10 cellular contexts compared by ENCODE assay signal in genomic region chr3:14434541-14435151, GRCh38. TPM values are rescaled to one million over a fixed set of nuclear protein-coding genes. Genes with fewer than 3 reads are reported as not detected.
DNase-seq lines count a peak whose midpoint lies in the region; ATAC-seq and TF ChIP-seq lines count a peak whose summit lies in the region.
"Had no signal": no experiment of that assay in that cellular context is flagged by ENCODE, and none has a peak within 500 bp of the region (broad histone marks: within the 10 kb centered on the region; RNA-seq: fewer than 3 reads in every experiment).

No MANE protein-coding gene starts in this region.

- CTCF ChIA-PET in CD4-positive, alpha-beta T cell (lab: Charles Lee): interaction anchor here (6.7 kb wide), 1 partner anchor 31 kb away, joined by 42 read pairs; the partner anchor contains the start of gene SLC6A6

- DNase-seq in CD4-positive, alpha-beta T cell: no peak
- DNase-seq in NCI-H2029 (lab: John Stamatoyannopoulos, UW): peak; percentile 77
- peak in 1 of 10 donors; percentile 72 for DNase-seq in dorsolateral prefrontal cortex
- no peak for DNase-seq in natural killer cell
- no peak for DNase-seq in kidney tubule cell (ENCODE audit: low spot score)
- no peak for DNase-seq in SHP77 (lab: John Stamatoyannopoulos, UW)
- no peak for DNase-seq in stimulated activated CD4-positive, alpha-beta T cell treated with anti-CD3 and anti-CD28 coated beads, Interleukin-2, amount 100 ng/mL, for 24 hours
- DNase-seq: NCI-H1417 treated with DMSO at 0.1 percent for 48 hours had no signal

- no peak for TF ChIP-seq CTCF in CD4-positive, alpha-beta T cell (IDR thresholded peaks at IDR 0.05)
- TF ChIP-seq CTCF in dorsolateral prefrontal cortex (IDR thresholded peaks at IDR 0.05 in 54 of 56, conservative IDR thresholded peaks at IDR 0.05 in 2 of 56; ENCODE audit: low read depth in 1 of 56, partially characterized antibody in 56 of 56) (no peak), natural killer cell (IDR thresholded peaks at IDR 0.05) (no peak)

- H3K4me3 ChIP-seq in dorsolateral prefrontal cortex: peak overlapping the region in 5 of 59 donors; percentile 5 to 31 (median 13)
- H3K4me3 ChIP-seq: neural progenitor cell had no signal

- H3K36me3 Mint-ChIP-seq in CD4-positive, alpha-beta T cell (ENCODE audit: low read depth): no peaks in the 10 kb centered on the region
- H3K36me3 Mint-ChIP-seq in natural killer cell: no peaks in the 10 kb centered on the region
- H3K36me3 Mint-ChIP-seq: neural progenitor cell had no signal

- no peaks in the 10 kb centered on the region for H3K27me3 Mint-ChIP-seq in CD4-positive, alpha-beta T cell
- H3K27me3 Mint-ChIP-seq in natural killer cell (ENCODE audit: low read depth in 2 of 2): no peaks in the 10 kb centered on the region

- intact Hi-C loops in CD4-positive, alpha-beta T cell (cut with DNase I, micrococcal nuclease): loop anchor here (2.0 to 10.0 kb wide), 4 partner anchors 24 to 1950 kb away; partner anchors contain the start of genes LSM3 (in 1 of the 2), TSEN2 (in 1 of the 2) and XPC (in 1 of the 2)
- intact Hi-C loops in dorsolateral prefrontal cortex (cut with DNase I) (no loop called here), natural killer cell (cut with micrococcal nuclease) (loop anchor here (5.0 kb wide), 2 partner anchors 663 to 1772 kb away; partner anchors contain the start of genes RAF1 and RBSN)

- H3K9me3 Mint-ChIP-seq in CD4-positive, alpha-beta T cell: no peaks in the 10 kb centered on the region
- no peaks in the 10 kb centered on the region for H3K9me3 Mint-ChIP-seq in natural killer cell
- H3K9me3 Mint-ChIP-seq: neural progenitor cell had no signal

- ATAC-seq in CD4-positive, alpha-beta T cell (ENCODE audit: poor library complexity): no peak
- ATAC-seq in natural killer cell: no peak
- no peak for ATAC-seq in HG02970 (IDR thresholded peaks at IDR 0.05; ENCODE audit: low FRiP score, unreplicated experiment)

- H3K27ac ChIP-seq in CD4-positive, alpha-beta T cell (ENCODE audit: low read depth, low read length): no peak overlapping the region
- peak overlapping the region in 56 of 59 donors; percentile 10 to 94 (median 72) for H3K27ac ChIP-seq in dorsolateral prefrontal cortex
- H3K27ac ChIP-seq: neural progenitor cell had no signal

- peak overlapping the region; percentile 98 for H3K27ac Mint-ChIP-seq in CD4-positive, alpha-beta T cell
- H3K27ac Mint-ChIP-seq in natural killer cell: peak overlapping the region; percentile 96 to 97

- POLR2A ChIA-PET in CD4-positive, alpha-beta T cell (lab: Charles Lee): interaction anchor here (5.6 kb wide), 1 partner anchor 31 kb away, joined by 107 read pairs; the partner anchor contains the start of gene SLC6A6

- peak overlapping the region; percentile 65 for H3K4me3 Mint-ChIP-seq in CD4-positive, alpha-beta T cell
- H3K4me3 Mint-ChIP-seq in natural killer cell: peak overlapping the region; percentile 81
- H3K4me3 Mint-ChIP-seq: neural progenitor cell had no signal

- no peaks in the 10 kb centered on the region for H3K27me3 ChIP-seq in CD4-positive, alpha-beta T cell (ENCODE audit: control insufficient read depth, insufficient read depth, low read length)
- no peaks in the 10 kb centered on the region for H3K27me3 ChIP-seq in dorsolateral prefrontal cortex
- H3K27me3 ChIP-seq: neural progenitor cell had no signal

- H3K4me1 Mint-ChIP-seq in CD4-positive, alpha-beta T cell (ENCODE audit: low read depth): peaks cover 73% of the 10 kb centered on the region
- peaks cover 69 to 73% of the 10 kb centered on the region in 2 donors for H3K4me1 Mint-ChIP-seq in natural killer cell

- H3K9me3 ChIP-seq in CD4-positive, alpha-beta T cell (ENCODE audit: control insufficient read depth, low read length): no peaks in the 10 kb centered on the region

RNA-seq across cellular contexts. Expression of gene SLC6A6, which starts 32.2 kb away (rescaled TPM):
- total RNA-seq in CD4-positive, alpha-beta T cell: 10 to 100 TPM; 27.8 to 31.2 TPM
- total RNA-seq in dorsolateral prefrontal cortex (10 to 100 TPM; 17.9 to 78.1 (median 30.7) TPM), natural killer cell (10 to 100 TPM; 43.7 to 55.4 (median 50.1) TPM)

Comparison
In these comparisons a context has a peak if more than half of its experiments do, and no peak if none do; other contexts are left out.
1. intact Hi-C loops: an anchor here in CD4-positive, alpha-beta T cell (2.0 to 10.0 kb wide) and natural killer cell (5.0 kb wide); none called in dorsolateral prefrontal cortex.